In the genomic region with DNA sequence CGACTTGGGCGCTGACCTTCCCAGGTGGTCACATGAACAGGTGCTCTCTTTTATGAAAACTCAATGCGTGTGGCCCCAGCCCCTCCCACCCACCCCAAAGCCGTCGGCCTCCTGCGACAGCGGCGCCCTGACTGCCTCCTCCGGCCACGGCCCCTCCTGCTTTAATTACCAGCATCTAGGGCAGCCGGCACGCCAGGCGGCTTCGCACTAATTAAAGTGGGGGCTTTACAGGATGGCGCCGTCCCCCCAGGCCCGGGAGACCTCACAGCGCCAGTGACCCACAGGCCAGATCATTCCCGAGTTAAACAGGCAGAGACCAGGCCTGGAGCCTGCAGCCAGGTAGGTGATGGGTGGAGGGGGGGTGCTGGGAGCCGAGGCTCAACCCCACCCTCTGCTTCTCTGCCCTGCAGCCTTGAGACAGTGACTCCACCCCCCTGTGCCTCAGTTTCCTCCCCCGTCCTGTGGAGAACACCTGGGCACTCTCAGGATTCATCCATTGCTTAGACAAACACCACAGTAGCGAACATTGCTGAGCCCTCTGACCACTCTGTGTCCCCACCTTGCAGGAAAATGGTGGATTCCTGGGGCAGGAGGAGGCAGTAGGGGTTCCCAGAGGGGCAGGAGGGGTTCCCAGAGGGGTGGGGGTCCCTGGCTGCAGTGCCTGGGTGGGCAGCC, we compare ENCODE assay signal across 12 cellular contexts.
"Had no signal": no experiment of that assay in that cellular context is flagged by ENCODE, and none has a peak within 500 bp of the region (broad histone marks: within the 10 kb centered on the region; RNA-seq: fewer than 3 reads in every experiment).

No MANE protein-coding gene starts in this region.

- H3K4me3 ChIP-seq: ascending aorta, breast epithelium, gastrocnemius medialis, ovary, thyroid gland had no signal

- ATAC-seq: gastrocnemius medialis had no signal

- H3K4me1 ChIP-seq: ascending aorta, breast epithelium, gastrocnemius medialis had no signal

- H3K9me3 ChIP-seq: ascending aorta, gastrocnemius medialis, thyroid gland had no signal

- H3K36me3 ChIP-seq: ascending aorta, breast epithelium, gastrocnemius medialis, ovary, thyroid gland had no signal

- DNase-seq: activated CD4-positive, alpha-beta T cell treated with anti-CD3 and anti-CD28 coated beads for 1 hour; activated CD4-positive, alpha-beta T cell treated with anti-CD3 and anti-CD28 coated beads, Interleukin-2, amount 50 U/mL, for 4 hours; activated T-cell treated with anti-CD3 and anti-CD28 coated beads for 4 hours; gastrocnemius medialis; ovary; stimulated activated CD4-positive, alpha-beta T cell treated with anti-CD3 and anti-CD28 coated beads, Interleukin-12 subunit alpha, Interleukin-12 subunit beta, amount 100 ng/mL, for 4 hours; T-helper 1 cell; thyroid gland had no signal

- H3K27ac ChIP-seq: ascending aorta, breast epithelium, epithelial cell of prostate, gastrocnemius medialis, ovary, thyroid gland had no signal

- H3K27me3 ChIP-seq: ascending aorta, ovary, thyroid gland had no signal

- FAIRE-seq: keratinocyte had no signal
